In the genomic region with DNA sequence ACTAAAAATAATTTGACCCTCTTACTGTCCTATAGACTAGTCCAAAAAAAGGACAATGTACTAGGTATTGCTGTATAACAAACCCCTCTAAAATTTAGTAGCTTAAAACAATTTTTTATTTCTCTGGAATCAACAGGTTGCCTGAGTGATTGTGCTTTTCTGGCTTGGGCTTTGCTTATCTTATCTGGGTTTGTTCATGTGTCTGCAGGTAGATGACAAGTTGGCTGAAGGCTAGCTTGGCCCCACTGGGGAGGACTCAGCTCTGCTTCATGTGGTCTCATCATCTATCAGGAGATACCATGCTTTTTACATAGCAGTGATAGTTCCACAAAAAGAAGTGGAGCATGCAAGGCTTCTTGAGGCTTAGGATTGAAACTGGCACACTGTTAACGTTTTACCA, we compare ENCODE assay signal across 39 cellular contexts.
"Had no signal": no experiment of that assay in that cellular context is flagged by ENCODE, and none has a peak within 500 bp of the region (broad histone marks: within the 10 kb centered on the region; RNA-seq: fewer than 3 reads in every experiment).

No MANE protein-coding gene starts in this region.

- H3K27me3 Mint-ChIP-seq: activated naive CD4-positive, alpha-beta T cell treated with anti-CD3 and anti-CD28 coated beads, Interleukin-2, amount 10 ng/mL, durations not matched to agents 7 days and 5 days; activated naive CD4-positive, alpha-beta T cell treated with anti-CD3 and anti-CD28 coated beads, Interleukin-2, amount 50 U/mL, for 24 hours; activated naive CD8-positive, alpha-beta T cell; activated naive CD8-positive, alpha-beta T cell treated with anti-CD3 and anti-CD28 coated beads for 36 hours; activated naive CD8-positive, alpha-beta T cell treated with anti-CD3 and anti-CD28 coated beads, Interleukin-2, amount 10 ng/mL, durations not matched to agents 7 days and 5 days; activated naive CD8-positive, alpha-beta T cell treated with anti-CD3 and anti-CD28 coated beads, Interleukin-2, amount 50 U/mL, for 24 hours; activated T-cell treated with anti-CD3 and anti-CD28 coated beads, Interleukin-2, amount 50 U/mL, for 24 hours; activated T-helper 17 cell treated with anti-CD3 and anti-CD28 coated beads, Interleukin-2, amount 50 U/mL, for 72 hours; brain; central memory CD8-positive, alpha-beta T cell had no signal

- DNase-seq: activated effector memory CD4-positive, alpha-beta T cell treated with anti-CD3 and anti-CD28 coated beads, Interleukin-2, amount 50 U/mL, for 16 hours; activated effector memory CD4-positive, alpha-beta T cell treated with Interleukin-2 at 50 U/mL for 16 hours; activated gamma-delta T cell; activated gamma-delta T cell treated with Interleukin-2 at 50 U/mL for 16 hours; activated naive CD4-positive, alpha-beta T cell; activated naive CD4-positive, alpha-beta T cell treated with anti-CD3 and anti-CD28 coated beads for 36 hours; activated naive CD4-positive, alpha-beta T cell treated with anti-CD3 and anti-CD28 coated beads, Interleukin-2, amount 10 ng/mL, durations not matched to agents 7 days and 5 days; activated naive CD4-positive, alpha-beta T cell treated with anti-CD3 and anti-CD28 coated beads, Interleukin-2, amount 50 U/mL, for 16 hours; activated naive CD4-positive, alpha-beta T cell treated with Interleukin-2 at 50 U/mL for 16 hours; activated naive CD8-positive, alpha-beta T cell treated with anti-CD3 and anti-CD28 coated beads for 36 hours; activated naive CD8-positive, alpha-beta T cell treated with anti-CD3 and anti-CD28 coated beads, Interleukin-2, amount 10 ng/mL, durations not matched to agents 7 days and 5 days; activated naive CD8-positive, alpha-beta T cell treated with anti-CD3 and anti-CD28 coated beads, Interleukin-2, amount 50 U/mL, for 24 hours; activated T-cell treated with anti-CD3 and anti-CD28 coated beads, Interleukin-2, amount 50 U/mL, for 24 hours; activated T-cell treated with anti-CD3 and anti-CD28 coated beads, Interleukin-2, amount 50 U/mL, for 4 hours; activated T-cell treated with anti-CD3 and anti-CD28 coated beads, Interleukin-2, amount 50 U/mL, for 48 hours; activated T-cell treated with anti-CD3 and anti-CD28 coated beads, Interleukin-2, amount 50 U/mL, for 72 hours; adrenal gland; amniotic stem cell; amygdala; anterior cingulate cortex; aorta; body of pancreas; brain microvascular endothelial cell; caudate nucleus; central memory CD4-positive, alpha-beta T cell; cerebellar nuclear complex had no signal

- H3K36me3 ChIP-seq: adrenal gland, brain microvascular endothelial cell, breast epithelium, cardiac muscle cell had no signal

- ATAC-seq: activated naive CD4-positive, alpha-beta T cell treated with anti-CD3 and anti-CD28 coated beads, Interleukin-2, amount 50 U/mL, for 72 hours; activated naive CD8-positive, alpha-beta T cell treated with anti-CD3 and anti-CD28 coated beads, Interleukin-2, amount 50 U/mL, for 24 hours; activated T-cell treated with anti-CD3 and anti-CD28 coated beads, Interleukin-2, amount 50 U/mL, for 4 hours; activated T-cell treated with anti-CD3 and anti-CD28 coated beads, Interleukin-2, amount 50 U/mL, for 72 hours; activated T-helper 17 cell treated with anti-CD3 and anti-CD28 coated beads, Interleukin-2, amount 50 U/mL, for 72 hours; body of pancreas had no signal

- H3K4me1 ChIP-seq: adrenal gland, ascending aorta, body of pancreas, breast epithelium had no signal

- H3K4me1 Mint-ChIP-seq: activated naive CD4-positive, alpha-beta T cell treated with anti-CD3 and anti-CD28 coated beads, Interleukin-2, amount 10 ng/mL, durations not matched to agents 7 days and 5 days; activated naive CD4-positive, alpha-beta T cell treated with anti-CD3 and anti-CD28 coated beads, Interleukin-2, amount 50 U/mL, for 24 hours; activated naive CD8-positive, alpha-beta T cell treated with anti-CD3 and anti-CD28 coated beads for 36 hours; activated naive CD8-positive, alpha-beta T cell treated with anti-CD3 and anti-CD28 coated beads, Interleukin-2, amount 10 ng/mL, durations not matched to agents 7 days and 5 days; activated naive CD8-positive, alpha-beta T cell treated with anti-CD3 and anti-CD28 coated beads, Interleukin-2, amount 50 U/mL, for 24 hours; activated T-helper 17 cell treated with anti-CD3 and anti-CD28 coated beads, Interleukin-2, amount 50 U/mL, for 72 hours; brain; central memory CD8-positive, alpha-beta T cell had no signal

- H3K4me3 Mint-ChIP-seq: activated naive CD4-positive, alpha-beta T cell treated with anti-CD3 and anti-CD28 coated beads for 36 hours; activated naive CD4-positive, alpha-beta T cell treated with anti-CD3 and anti-CD28 coated beads, Interleukin-2, amount 10 ng/mL, durations not matched to agents 7 days and 5 days; activated naive CD4-positive, alpha-beta T cell treated with anti-CD3 and anti-CD28 coated beads, Interleukin-2, amount 50 U/mL, for 24 hours; activated naive CD8-positive, alpha-beta T cell; activated naive CD8-positive, alpha-beta T cell treated with anti-CD3 and anti-CD28 coated beads for 36 hours; activated naive CD8-positive, alpha-beta T cell treated with anti-CD3 and anti-CD28 coated beads, Interleukin-2, amount 10 ng/mL, durations not matched to agents 7 days and 5 days; activated naive CD8-positive, alpha-beta T cell treated with anti-CD3 and anti-CD28 coated beads, Interleukin-2, amount 50 U/mL, for 24 hours; activated T-cell treated with anti-CD3 and anti-CD28 coated beads, Interleukin-2, amount 50 U/mL, for 24 hours; activated T-cell treated with anti-CD3 and anti-CD28 coated beads, Interleukin-2, amount 50 U/mL, for 4 hours; activated T-cell treated with anti-CD3 and anti-CD28 coated beads, Interleukin-2, amount 50 U/mL, for 72 hours; activated T-helper 1 cell treated with anti-CD3 and anti-CD28 coated beads, Interleukin-12 subunit alpha, Interleukin-12 subunit beta, Interleukin-2, Interleukin-4 antibody, amounts not matched to agents 30 ng/mL and 10 ng/mL and 1 ng/mL, durations not matched to agents 14 hours and 24 hours and 36 hours; activated T-helper 17 cell treated with anti-CD3 and anti-CD28 coated beads, Interleukin-2, amount 50 U/mL, for 72 hours; brain; central memory CD8-positive, alpha-beta T cell had no signal

- H3K27ac Mint-ChIP-seq: activated naive CD4-positive, alpha-beta T cell treated with anti-CD3 and anti-CD28 coated beads for 36 hours; activated naive CD4-positive, alpha-beta T cell treated with anti-CD3 and anti-CD28 coated beads, Interleukin-2, amount 10 ng/mL, durations not matched to agents 7 days and 5 days; activated naive CD4-positive, alpha-beta T cell treated with anti-CD3 and anti-CD28 coated beads, Interleukin-2, amount 50 U/mL, for 24 hours; activated naive CD4-positive, alpha-beta T cell treated with anti-CD3 and anti-CD28 coated beads, Interleukin-2, amount 50 U/mL, for 72 hours; activated naive CD8-positive, alpha-beta T cell; activated naive CD8-positive, alpha-beta T cell treated with anti-CD3 and anti-CD28 coated beads for 36 hours; activated naive CD8-positive, alpha-beta T cell treated with anti-CD3 and anti-CD28 coated beads, Interleukin-2, amount 10 ng/mL, durations not matched to agents 7 days and 5 days; activated naive CD8-positive, alpha-beta T cell treated with anti-CD3 and anti-CD28 coated beads, Interleukin-2, amount 50 U/mL, for 24 hours; activated T-cell treated with anti-CD3 and anti-CD28 coated beads, Interleukin-2, amount 50 U/mL, for 24 hours; activated T-helper 1 cell treated with anti-CD3 and anti-CD28 coated beads, Interleukin-12 subunit alpha, Interleukin-12 subunit beta, Interleukin-2, Interleukin-4 antibody, amounts not matched to agents 30 ng/mL and 10 ng/mL and 1 ng/mL, durations not matched to agents 14 hours and 24 hours and 36 hours; activated T-helper 17 cell treated with anti-CD3 and anti-CD28 coated beads, Interleukin-2, amount 50 U/mL, for 72 hours; activated T-helper 2 cell treated with anti-CD3 and anti-CD28 coated beads, Interferon-gamma antibody, Interleukin-2, Interleukin-4, amounts not matched to agents 10 μg/mL and 5 μg/mL and 100 μg/mL, durations not matched to agents 14 hours and 24 hours and 36 hours; brain had no signal

- H3K9me3 ChIP-seq: adrenal gland, body of pancreas had no signal

- H3K27me3 ChIP-seq: adrenal gland, ascending aorta, body of pancreas, brain microvascular endothelial cell, breast epithelium, cardiac muscle cell had no signal

- FAIRE-seq: astrocyte, bronchial epithelial cell had no signal

- H3K27ac ChIP-seq: adrenal gland, ascending aorta, body of pancreas, brain microvascular endothelial cell, breast epithelium, cardiac muscle cell had no signal

- H3K4me3 ChIP-seq: adrenal gland, ascending aorta, body of pancreas, breast epithelium, cardiac muscle cell had no signal

- H3K9me3 Mint-ChIP-seq: activated naive CD4-positive, alpha-beta T cell treated with anti-CD3 and anti-CD28 coated beads for 36 hours; activated naive CD4-positive, alpha-beta T cell treated with anti-CD3 and anti-CD28 coated beads, Interleukin-2, amount 50 U/mL, for 24 hours; activated naive CD4-positive, alpha-beta T cell treated with anti-CD3 and anti-CD28 coated beads, Interleukin-2, amount 50 U/mL, for 72 hours; activated naive CD8-positive, alpha-beta T cell treated with anti-CD3 and anti-CD28 coated beads for 36 hours; activated naive CD8-positive, alpha-beta T cell treated with anti-CD3 and anti-CD28 coated beads, Interleukin-2, amount 50 U/mL, for 24 hours; activated T-helper 17 cell treated with anti-CD3 and anti-CD28 coated beads, Interleukin-2, amount 50 U/mL, for 72 hours; central memory CD8-positive, alpha-beta T cell had no signal
